In genomic region chr15:70494529-70494860, GRCh38 we compare ENCODE assay signal across 13 cellular contexts.
DNase-seq lines count a peak whose midpoint lies in the region; ATAC-seq and TF ChIP-seq lines count a peak whose summit lies in the region.
"Had no signal": no experiment of that assay in that cellular context is flagged by ENCODE, and none has a peak within 500 bp of the region (broad histone marks: within the 10 kb centered on the region; RNA-seq: fewer than 3 reads in every experiment).

No MANE protein-coding gene starts in this region.

- H3K9me3 Mint-ChIP-seq in CD8-positive, alpha-beta T cell: no peaks in the 10 kb centered on the region
- H3K9me3 Mint-ChIP-seq in endodermal cell: no peaks in the 10 kb centered on the region
- no peaks in the 10 kb centered on the region for H3K9me3 Mint-ChIP-seq in osteocyte (ENCODE audit: unreplicated experiment)
- H3K9me3 Mint-ChIP-seq: activated T-cell treated with anti-CD3 and anti-CD28 coated beads, Interleukin-2, amount 50 U/mL, for 4 hours had no signal

- H3K4me3 ChIP-seq in CD8-positive, alpha-beta T cell (ENCODE audit: low read depth, low read length): no peak overlapping the region
- H3K4me3 ChIP-seq in OCI-LY7 (ENCODE audit: low read depth, low read length, poor library complexity, severe bottlenecking): no peak overlapping the region
- H3K4me3 ChIP-seq in endodermal cell (ENCODE audit: low read length): peak overlapping the region; percentile 13
- H3K4me3 ChIP-seq: mucosa of descending colon, transverse colon had no signal

- H3K9ac ChIP-seq in endodermal cell (ENCODE audit: extremely low read depth, low read length, poor library complexity, severe bottlenecking): no peak overlapping the region

- H3K4me2 ChIP-seq in OCI-LY7 (ENCODE audit: low read length): peak overlapping the region; percentile 81

- H3K27ac ChIP-seq in CD8-positive, alpha-beta T cell (ENCODE audit: low read depth, low read length): no peak overlapping the region
- H3K27ac ChIP-seq in OCI-LY7 (ENCODE audit: low read depth, low read length, poor library complexity, severe bottlenecking) (peak overlapping the region; percentile 24), endodermal cell (ENCODE audit: low read depth, low read length) (no peak overlapping the region)
- H3K27ac ChIP-seq: transverse colon had no signal

- CTCF ChIA-PET in CD8-positive, alpha-beta T cell (lab: Charles Lee): no interaction called here
- CTCF ChIA-PET in OCI-LY7 (lab: Charles Lee; ENCODE audit: unreplicated experiment): no interaction called here

- no peaks in the 10 kb centered on the region for H3K9me2 ChIP-seq in OCI-LY7 (ENCODE audit: insufficient read depth, low read length)

- no peaks in the 10 kb centered on the region for H3K9me3 ChIP-seq in CD8-positive, alpha-beta T cell (ENCODE audit: low read length)
- H3K9me3 ChIP-seq in OCI-LY7 (ENCODE audit: low read length) (no peaks in the 10 kb centered on the region), endodermal cell (ENCODE audit: control insufficient read depth, low read length) (no peaks in the 10 kb centered on the region)
- H3K9me3 ChIP-seq: mucosa of descending colon, transverse colon had no signal

- TF ChIP-seq CTCF in CD8-positive, alpha-beta T cell (IDR thresholded peaks at IDR 0.05): no peak
- TF ChIP-seq CTCF in OCI-LY7 (conservative IDR thresholded peaks at IDR 0.05; ENCODE audit: low read length): no peak
- no peak for TF ChIP-seq CTCF in endodermal cell (conservative IDR thresholded peaks at IDR 0.05)
- TF ChIP-seq CTCF in osteocyte (IDR thresholded peaks at IDR 0.05): no peak

- peak overlapping the region; percentile 57; the same call in 1 of the 2 replicates for H2AFZ ChIP-seq in OCI-LY7 (ENCODE audit: low read length)

- no TSS peak for BruUV-seq in OCI-LY7 (replicated peaks; lab: Mats Ljungman, UMichigan)

- POLR2A ChIA-PET in CD8-positive, alpha-beta T cell (lab: Charles Lee): no interaction called here
- POLR2A ChIA-PET in OCI-LY7 (lab: Charles Lee): interaction anchor here (1.5 kb wide), 1 partner anchor 10 kb away, joined by 11 read pairs; no protein-coding TSS in a partner anchor

- WGBS in endodermal cell (ENCODE audit: insufficient coverage in 1 of 2, insufficient read length in 1 of 2), 2 experiments: 80% methylated on average over 1 to 4 of the region's 4 CpGs

- H3K4me1 ChIP-seq in CD8-positive, alpha-beta T cell (ENCODE audit: insufficient read depth, low read length): peaks cover 62% of the 10 kb centered on the region
- H3K4me1 ChIP-seq in OCI-LY7 (ENCODE audit: insufficient read depth, low read length, poor library complexity, severe bottlenecking) (peaks cover 59% of the 10 kb centered on the region), endodermal cell (ENCODE audit: control insufficient read depth, insufficient read depth, low read length) (peaks cover 20% of the 10 kb centered on the region)

- peaks cover 72% of the 10 kb centered on the region for H3K4me1 Mint-ChIP-seq in CD8-positive, alpha-beta T cell (ENCODE audit: low read depth)
- peaks cover 34% of the 10 kb centered on the region for H3K4me1 Mint-ChIP-seq in endodermal cell
- H3K4me1 Mint-ChIP-seq in osteocyte (ENCODE audit: unreplicated experiment): peaks cover 50% of the 10 kb centered on the region

- no peaks in the 10 kb centered on the region for H3K36me3 ChIP-seq in CD8-positive, alpha-beta T cell (ENCODE audit: insufficient read depth, low read length)
- H3K36me3 ChIP-seq in OCI-LY7 (ENCODE audit: insufficient read depth, low read length): no peaks in the 10 kb centered on the region
- H3K36me3 ChIP-seq in endodermal cell (ENCODE audit: control insufficient read depth, insufficient read depth, low read length): no peaks in the 10 kb centered on the region
- H3K36me3 ChIP-seq: transverse colon had no signal

- no peaks in the 10 kb centered on the region for H3K36me3 Mint-ChIP-seq in CD8-positive, alpha-beta T cell
- H3K36me3 Mint-ChIP-seq in endodermal cell (ENCODE audit: low read depth): no peaks in the 10 kb centered on the region
- H3K36me3 Mint-ChIP-seq in osteocyte (ENCODE audit: unreplicated experiment): no peaks in the 10 kb centered on the region

- peak overlapping the region; percentile 7 for H3K27ac Mint-ChIP-seq in CD8-positive, alpha-beta T cell
- H3K27ac Mint-ChIP-seq in endodermal cell: peak overlapping the region; percentile 50
- peak overlapping the region; percentile 85 for H3K27ac Mint-ChIP-seq in osteocyte (ENCODE audit: unreplicated experiment)

- H3K4me3 Mint-ChIP-seq in CD8-positive, alpha-beta T cell: no peak overlapping the region
- H3K4me3 Mint-ChIP-seq in endodermal cell (no peak overlapping the region), osteocyte (ENCODE audit: unreplicated experiment) (no peak overlapping the region)
- H3K4me3 Mint-ChIP-seq: activated T-cell treated with anti-CD3 and anti-CD28 coated beads, Interleukin-2, amount 50 U/mL, for 4 hours had no signal

- H4K20me1 ChIP-seq in OCI-LY7 (ENCODE audit: insufficient read depth, low read length): no peaks in the 10 kb centered on the region

- ATAC-seq in CD8-positive, alpha-beta T cell: no peak
- no peak for ATAC-seq in HG02840 (IDR thresholded peaks at IDR 0.05; ENCODE audit: low FRiP score, unreplicated experiment)
- ATAC-seq: mucosa of descending colon had no signal

- intact Hi-C loops in CD8-positive, alpha-beta T cell (cut with DNase I, micrococcal nuclease): loop anchor here (5.0 to 10.0 kb wide), 5 partner anchors 43 to 782 kb away; partner anchors contain the start of gene TLE3 (in 1 of the 2)
- intact Hi-C loops in OCI-LY7 (cut with micrococcal nuclease; ENCODE audit: unreplicated experiment): no loop called here

- no peaks in the 10 kb centered on the region for H3K27me3 ChIP-seq in CD8-positive, alpha-beta T cell (ENCODE audit: insufficient read depth, low read length)
- H3K27me3 ChIP-seq in endodermal cell (ENCODE audit: control insufficient read depth, insufficient read depth, low read length, poor library complexity, severe bottlenecking): peaks cover 12% of the 10 kb centered on the region
- H3K27me3 ChIP-seq: transverse colon had no signal

- H3K27me3 Mint-ChIP-seq in CD8-positive, alpha-beta T cell (ENCODE audit: low read depth): no peaks in the 10 kb centered on the region
- H3K27me3 Mint-ChIP-seq in endodermal cell (ENCODE audit: insufficient read depth): peaks cover 10% of the 10 kb centered on the region
- H3K27me3 Mint-ChIP-seq in osteocyte (ENCODE audit: unreplicated experiment): peaks cover 7% of the 10 kb centered on the region

- H3K79me2 ChIP-seq in OCI-LY7 (ENCODE audit: insufficient read depth, low read depth, low read length): no peaks in the 10 kb centered on the region

- DNase-seq in CD8-positive, alpha-beta T cell: no peak
- DNase-seq in OCI-LY7 (ENCODE audit: low spot score): peak; percentile 33
- no peak for DNase-seq in endodermal cell
- DNase-seq in osteocyte (ENCODE audit: extremely low spot score, unreplicated experiment): no peak
- no peak for DNase-seq in cerebellum (ENCODE audit: low spot score)
- no peak for DNase-seq in kidney tubule cell (ENCODE audit: low spot score)
- no peak for DNase-seq in NAMALWA (ENCODE audit: low spot score)
- DNase-seq: activated T-cell treated with anti-CD3 and anti-CD28 coated beads, Interleukin-2, amount 50 U/mL, for 4 hours; anterior cingulate cortex; C1 segment of cervical spinal cord; mucosa of descending colon; transverse colon had no signal

Comparison
In these comparisons a context has a peak if more than half of its experiments do, and no peak if none do; other contexts are left out.
1. H3K27ac Mint-ChIP-seq: peak in every context shown above with its lines; median percentile 85 in osteocyte; 50 in endodermal cell; 7 in CD8-positive, alpha-beta T cell.